In genomic region chr5:54243483-54244080, GRCh38 we compare ENCODE assay signal across 9 cellular contexts.
A peak's percentile ranks its signal among the peaks of the same experiment; 100 is the strongest.
DNase-seq lines count a peak whose midpoint lies in the region; ATAC-seq and TF ChIP-seq lines count a peak whose summit lies in the region.
"Had no signal": no experiment of that assay in that cellular context is flagged by ENCODE, and none has a peak within 500 bp of the region (broad histone marks: within the 10 kb centered on the region; RNA-seq: fewer than 3 reads in every experiment).

No MANE protein-coding gene starts in this region.

- TF ChIP-seq POLR2A in NB4 (IDR thresholded peaks at IDR 0.05; ENCODE audit: extremely low read depth, insufficient read length): no peak

- no peak overlapping the region for H3K4me3 ChIP-seq in NB4 (ENCODE audit: low read depth, low read length)
- H3K4me3 ChIP-seq in right atrium auricular region: no peak overlapping the region

- peak; percentile 60 for TF ChIP-seq CTCF in NB4 (IDR thresholded peaks at IDR 0.05; ENCODE audit: low read depth, low read length)
- TF ChIP-seq CTCF in right atrium auricular region (IDR thresholded peaks at IDR 0.05): peak; percentile 29 to 74

- H3K27ac ChIP-seq in right atrium auricular region: no peak overlapping the region
- H3K27ac ChIP-seq: neutrophil had no signal

- H3K9me3 ChIP-seq in right atrium auricular region: no peaks in the 10 kb centered on the region
- H3K9me3 ChIP-seq: neutrophil had no signal

- H3K36me3 ChIP-seq in right atrium auricular region: no peaks in the 10 kb centered on the region
- H3K36me3 ChIP-seq: neutrophil had no signal

- no peaks in the 10 kb centered on the region for H3K4me1 ChIP-seq in right atrium auricular region

- peak; percentile 55 for ATAC-seq in GM21447 (IDR thresholded peaks at IDR 0.05; ENCODE audit: unreplicated experiment)
- no peak for ATAC-seq in HG03097 (IDR thresholded peaks at IDR 0.05; ENCODE audit: low FRiP score, unreplicated experiment)

- DNase-seq in Daoy (ENCODE audit: low read depth): peak; percentile 37
- DNase-seq in NB4 (ENCODE audit: low read depth): peak; percentile 48
- peak; percentile 27 for DNase-seq in activated CD4-positive, alpha-beta T cell treated with anti-CD3 and anti-CD28 coated beads, Interleukin-2, amount 50 U/mL, for 1 hour
- DNase-seq in right atrium auricular region (ENCODE audit: low spot score): no peak
- peak; percentile 6 for DNase-seq in stimulated activated CD4-positive, alpha-beta T cell treated with anti-CD3 and anti-CD28 coated beads, Interleukin-2, amount 100 ng/mL, for 4 hours (ENCODE audit: low read depth)
- DNase-seq: activated B cell treated with CpG ODN at 0.5 μM for 24 hours had no signal

- H3K27me3 ChIP-seq in right atrium auricular region: no peaks in the 10 kb centered on the region
- H3K27me3 ChIP-seq: neutrophil had no signal
